ENCODE assay signal across 20 cellular contexts in genomic region chrX:589261-589660, GRCh38. TPM values are rescaled to one million over a fixed set of nuclear protein-coding genes. Genes with fewer than 3 reads are reported as not detected.
"Had no signal": no experiment of that assay in that cellular context is flagged by ENCODE, and none has a peak within 500 bp of the region (broad histone marks: within the 10 kb centered on the region; RNA-seq: fewer than 3 reads in every experiment).

No MANE protein-coding gene starts in this region.

RNA-seq across cellular contexts. Expression of gene SHOX, which starts 41.3 kb away (rescaled TPM):
- total RNA-seq: activated CD4-positive, alpha-beta memory T cell treated with anti-CD3 and anti-CD28 coated beads, Interleukin-2, amount 10 ng/mL, durations not matched to agents 7 days and 5 days; activated CD4-positive, alpha-beta T cell treated with anti-CD3 and anti-CD28 coated beads for 36 hours; activated CD4-positive, alpha-beta T cell treated with anti-CD3 and anti-CD28 coated beads, Interleukin-2, amount 10 ng/mL, durations not matched to agents 7 days and 5 days; activated CD8-positive, alpha-beta memory T cell treated with anti-CD3 and anti-CD28 coated beads for 36 hours; activated CD8-positive, alpha-beta T cell treated with anti-CD3 and anti-CD28 coated beads, Interleukin-2, amount 10 ng/mL, durations not matched to agents 7 days and 5 days; activated naive CD4-positive, alpha-beta T cell treated with anti-CD3 and anti-CD28 coated beads for 36 hours; activated naive CD4-positive, alpha-beta T cell treated with anti-CD3 and anti-CD28 coated beads, Interleukin-2, amount 50 U/mL, for 72 hours; activated naive CD8-positive, alpha-beta T cell treated with anti-CD3 and anti-CD28 coated beads for 36 hours; activated T-cell treated with anti-CD3 and anti-CD28 coated beads, Interleukin-2, amount 50 U/mL, for 4 hours; activated T-cell treated with anti-CD3 and anti-CD28 coated beads, Interleukin-2, amount 50 U/mL, for 72 hours; activated T-helper 1 cell treated with anti-CD3 and anti-CD28 coated beads, Interleukin-12 subunit alpha, Interleukin-12 subunit beta, Interleukin-2, Interleukin-4 antibody, amounts not matched to agents 30 ng/mL and 10 ng/mL and 1 ng/mL, durations not matched to agents 14 hours and 24 hours and 36 hours; activated T-helper 17 cell treated with anti-CD3 and anti-CD28 coated beads, Interleukin-2, amount 50 U/mL, for 72 hours; adrenal gland; aorta; astrocyte; body of pancreas; T-cell; T-helper 1 cell treated with Interleukin-12 subunit alpha and Interleukin-12 subunit beta and Interleukin-4 antibody, amounts not matched to agents 30 ng/mL and 1 ng/mL, for 36 hours; T-helper 17 cell; T-helper 2 cell treated with Interferon-gamma antibody and Interleukin-4, amounts not matched to agents 100 ng/mL and 5 ng/mL, for 36 hours had no signal
